20 cellular contexts compared by ENCODE assay signal in the genomic region with DNA sequence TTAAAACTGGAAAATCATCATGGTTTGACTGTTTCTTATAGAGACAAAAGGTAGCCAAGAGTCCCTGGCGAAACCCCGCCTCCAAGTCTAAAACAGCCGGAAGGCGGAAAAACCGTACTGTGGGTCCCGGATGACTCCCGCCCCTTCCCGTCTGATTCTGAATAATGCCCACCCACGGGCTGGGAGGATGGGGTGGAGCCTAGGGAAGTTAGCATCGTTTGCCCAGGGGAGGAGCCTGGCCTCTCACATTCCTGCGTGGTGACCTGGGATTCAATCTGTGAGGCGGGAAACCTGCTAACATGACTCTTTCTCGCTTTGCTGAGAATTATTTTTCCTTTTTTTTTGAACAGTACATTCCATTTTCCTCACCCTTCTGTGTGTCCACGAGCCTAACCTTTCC.
DNase-seq lines count a peak whose midpoint lies in the region; ATAC-seq, FAIRE-seq and TF ChIP-seq lines count a peak whose summit lies in the region.
"Had no signal": no experiment of that assay in that cellular context is flagged by ENCODE, and none has a peak within 500 bp of the region (broad histone marks: within the 10 kb centered on the region; RNA-seq: fewer than 3 reads in every experiment).

No MANE protein-coding gene starts in this region.

- H3K9ac ChIP-seq in H9 (ENCODE audit: extremely low read depth, insufficient read length, low read length) (no peak overlapping the region), K562 (ENCODE audit: insufficient read depth in 1 of 2, low read depth in 2 of 2, low read length in 2 of 2) (no peak overlapping the region)

- H4K5ac ChIP-seq in H9 (ENCODE audit: insufficient read length, low read depth, low read length) = no peak overlapping the region

- no peak overlapping the region for H3K4me2 ChIP-seq in H9 (ENCODE audit: insufficient read depth, insufficient read length, low read length)
- H3K4me2 ChIP-seq in K562 (ENCODE audit: insufficient read depth, low read length) = no peak overlapping the region

- TF ChIP-seq RAD21 in K562 (CRISPR knock-in tag; conservative IDR thresholded peaks at IDR 0.05 in 1 of 2, IDR thresholded peaks at IDR 0.05 in 1 of 2) = no peak

- H3K4me3 Mint-ChIP-seq in H9 = no peak overlapping the region
- H3K4me3 Mint-ChIP-seq: CD4-positive, alpha-beta T cell had no signal

- H3K4me1 Mint-ChIP-seq in H9 = peaks cover 4% of the 10 kb centered on the region in 2 experiments; a peak in 2 of 4 replicates

- H3K4me1 ChIP-seq in BE2C (no peaks in the 10 kb centered on the region), H9 (ENCODE audit: insufficient read depth, low read length) (no peaks in the 10 kb centered on the region; the same call in 1 of the 2 replicates), K562 (replicated peaks in 1 of 2; ENCODE audit: control insufficient read depth in 2 of 2, insufficient read depth in 2 of 2, low read length in 2 of 2) (no peaks in the 10 kb centered on the region; a peak in 1 of 5 replicates)
- H3K4me1 ChIP-seq: HAP-1, Peyer's patch had no signal

- H3K36me3 Mint-ChIP-seq in H9 (ENCODE audit: insufficient read depth in 1 of 3, low read depth in 3 of 3) = no peaks in the 10 kb centered on the region

- no peak for TF ChIP-seq EP300 in K562 (IDR thresholded peaks at IDR 0.05; ENCODE audit: low read length)

- H3K27ac ChIP-seq in H9 (ENCODE audit: insufficient read length, low read depth, low read length) (no peak overlapping the region), K562 (ENCODE audit: extremely low read depth, low read depth, low read length) (no peak overlapping the region)
- H3K27ac ChIP-seq: 22Rv1, Peyer's patch had no signal

- no peak overlapping the region for H4K8ac ChIP-seq in H9 (replicated peaks; ENCODE audit: insufficient read length, low read depth, low read length)

- intact Hi-C loops in K562 (cut with micrococcal nuclease) = no loop called here

- no peak overlapping the region for H2BK15ac ChIP-seq in H9 (ENCODE audit: low read depth, low read length)

- no peak overlapping the region for H2BK120ac ChIP-seq in H9 (ENCODE audit: low read depth, low read length, poor library complexity, severe bottlenecking)

- H2BK20ac ChIP-seq in H9 (ENCODE audit: low read depth, low read length, poor library complexity, severe bottlenecking) = no peak overlapping the region

- no peak for FAIRE-seq in K562 (lab: Jason Lieb, UNC)
- FAIRE-seq: GM12891, GM18507 had no signal

- H3T11ph ChIP-seq in H9 (ENCODE audit: low read length) = no peak overlapping the region

- no peak overlapping the region for H3K4ac ChIP-seq in H9 (ENCODE audit: low read depth, low read length)

- H2BK12ac ChIP-seq in H9 (ENCODE audit: insufficient read length, low read depth, low read length) = no peak overlapping the region

- H4K91ac ChIP-seq in H9 (ENCODE audit: insufficient read length, low read depth, low read length) = no peak overlapping the region

- H3K79me1 ChIP-seq in H9 (ENCODE audit: insufficient read depth, low read depth, low read length, poor library complexity, severe bottlenecking) = no peaks in the 10 kb centered on the region

- BruUV-seq in K562 (replicated peaks; lab: Mats Ljungman, UMichigan) = no TSS peak

- H2AK5ac ChIP-seq in H9 (ENCODE audit: insufficient read length, low read length) = no peak overlapping the region

- no peak overlapping the region for H3K18ac ChIP-seq in H9 (ENCODE audit: insufficient read length, low read depth, low read length)

- no peak overlapping the region for H3K27ac Mint-ChIP-seq in H9
- H3K27ac Mint-ChIP-seq: CD4-positive, alpha-beta T cell had no signal

- H3K56ac ChIP-seq in H9 (ENCODE audit: insufficient read length, low read depth, low read length) = no peak overlapping the region

- WGBS in H9 (ENCODE audit: extremely low coverage, insufficient read length, low lambda C conversion rate) = no CpG with 5 or more reads among the region's 14 CpGs
- WGBS in K562 (ENCODE audit: insufficient coverage, low coverage, missing lambda C conversion rate) = 20% methylated on average over 9 of the region's 14 CpGs

- H3K4me3 ChIP-seq in BE2C (ENCODE audit: low read depth, low read length) (no peak overlapping the region), K562 (no peak overlapping the region)
- H3K4me3 ChIP-seq: HAP-1, Peyer's patch had no signal

- no peak for TF ChIP-seq CTCF in BE2C (IDR thresholded peaks at IDR 0.05; ENCODE audit: low read depth, low read length)
- no peak for TF ChIP-seq CTCF in H9 (conservative IDR thresholded peaks at IDR 0.05)
- TF ChIP-seq CTCF in K562 (IDR thresholded peaks at IDR 0.05 in 2 of 3, conservative IDR thresholded peaks at IDR 0.05 in 1 of 3; ENCODE audit: insufficient read depth in 2 of 3, low read depth in 1 of 3, low read length in 3 of 3) = no peak

- H2AFZ ChIP-seq in H9 (ENCODE audit: low read length) (no peak overlapping the region), K562 (ENCODE audit: low read depth, low read length) (0 out of 2 replicates have a peak overlapping the region, but pooled peaks have one; percentile 7)

- DNase-seq in BE2C (peak; percentile 11), H9 (peak; percentile 74), K562 (ENCODE audit: extremely low read depth in 1 of 4, low spot score in 3 of 4) (no peak), iPS-NIHi7 (ENCODE audit: extremely low spot score) (peak; percentile 56), left lobe of liver (ENCODE audit: low spot score) (no peak), AG08396 (ENCODE audit: low spot score) (no peak)
- DNase-seq in stimulated activated CD4-positive, alpha-beta T cell treated with anti-CD3 and anti-CD28 coated beads, Interleukin-15, amount 100 ng/mL, for 24 hours = no peak
- DNase-seq: CD4-positive, alpha-beta T cell; DMS153; NCI-H1092 treated with DMSO at 0.1 percent for 48 hours; NCI-H146; NCI-H2081 treated with DMSO at 0.1 percent for 48 hours; Peyer's patch; Right ventricle myocardium superior had no signal

- no peaks in the 10 kb centered on the region; the same call in 1 of the 2 replicates for H3K27me3 Mint-ChIP-seq in H9 (ENCODE audit: low read depth)

- POLR2A ChIA-PET in K562 (lab: Yijun Ruan, JAX) = interaction anchor here (0.8 kb wide), 1 partner anchor 9 kb away, joined by 3 read pairs; no protein-coding TSS in a partner anchor

- no peak for TF ChIP-seq POLR2A in K562 (conservative IDR thresholded peaks at IDR 0.05)

- CTCF ChIA-PET in K562 (lab: Yijun Ruan, JAX; ENCODE audit: low intra/inter-chr PET ratio) = no interaction called here

- H4K20me1 ChIP-seq in H9 (ENCODE audit: control insufficient read depth, insufficient read depth, insufficient read length) (no peaks in the 10 kb centered on the region), K562 (replicated peaks; ENCODE audit: control insufficient read depth, insufficient read depth, low read length) (no peaks in the 10 kb centered on the region)

- no peaks in the 10 kb centered on the region for H3K79me2 ChIP-seq in H9 (ENCODE audit: insufficient read depth, low read length)
- H3K79me2 ChIP-seq in K562 (ENCODE audit: control insufficient read depth, insufficient read depth, low read length) = no peaks in the 10 kb centered on the region

- no peaks in the 10 kb centered on the region for H3K9me3 ChIP-seq in BE2C
- H3K9me3 ChIP-seq in H9 (ENCODE audit: control insufficient read depth, low read depth, low read length) = no peaks in the 10 kb centered on the region
- H3K9me3 ChIP-seq in K562 (replicated peaks; ENCODE audit: control insufficient read depth, insufficient read depth, low read depth, low read length) = no peaks in the 10 kb centered on the region
- H3K9me3 ChIP-seq: HAP-1, Peyer's patch had no signal

- ATAC-seq in K562 (no peak), GM19467 (IDR thresholded peaks at IDR 0.05; ENCODE audit: unreplicated experiment) (no peak), left lobe of liver (no peak)
- ATAC-seq: SK-N-SH treated with all-trans-retinoic acid at 6 μM for 48 hours had no signal

- no peaks in the 10 kb centered on the region for H3K27me3 ChIP-seq in BE2C
- no peaks in the 10 kb centered on the region for H3K27me3 ChIP-seq in H9 (ENCODE audit: insufficient read depth, low read length)
- no peaks in the 10 kb centered on the region for H3K27me3 ChIP-seq in K562 (ENCODE audit: control insufficient read depth in 2 of 2, insufficient read depth in 2 of 2, low read length in 2 of 2)

- no peak overlapping the region for H2BK5ac ChIP-seq in H9 (ENCODE audit: insufficient read length, low read length)

- H3K9me3 Mint-ChIP-seq in H9 = no peaks in the 10 kb centered on the region
- H3K9me3 Mint-ChIP-seq: CD4-positive, alpha-beta T cell had no signal

- no peak overlapping the region for H3K14ac ChIP-seq in H9 (ENCODE audit: insufficient read depth, low read length)

- H3K36me3 ChIP-seq in BE2C (no peaks in the 10 kb centered on the region), K562 (ENCODE audit: control insufficient read depth, insufficient read depth, low read length) (no peaks in the 10 kb centered on the region)
- H3K36me3 ChIP-seq: HAP-1, Peyer's patch had no signal

- no peak overlapping the region for H3K23ac ChIP-seq in H9 (ENCODE audit: insufficient read length, low read depth, low read length)

- in situ Hi-C loops in K562 (cut with MboI) = no loop called here

- H3K23me2 ChIP-seq in H9 (ENCODE audit: insufficient read length, low read depth, low read length, poor library complexity, severe bottlenecking) = no peaks in the 10 kb centered on the region

- H3K9me1 ChIP-seq in K562 (ENCODE audit: control insufficient read depth, insufficient read depth, low read length) = no peaks in the 10 kb centered on the region

TF ChIP-seq in K562, 482 proteins besides CTCF, POLR2A, EP300 and RAD21 (continues in another document):
- TF ChIP-seq NCOA6 (IDR thresholded peaks at IDR 0.05) = no peak
- TF ChIP-seq, protein P1, sequence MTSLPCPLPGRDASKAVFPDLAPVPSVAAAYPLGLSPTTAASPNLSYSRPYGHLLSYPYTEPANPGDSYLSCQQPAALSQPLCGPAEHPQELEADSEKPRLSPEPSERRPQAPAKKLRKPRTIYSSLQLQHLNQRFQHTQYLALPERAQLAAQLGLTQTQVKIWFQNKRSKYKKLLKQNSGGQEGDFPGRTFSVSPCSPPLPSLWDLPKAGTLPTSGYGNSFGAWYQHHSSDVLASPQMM (CRISPR knock-in tag; IDR thresholded peaks at IDR 0.05) = no peak
- TF ChIP-seq BDP1 (IDR thresholded peaks at IDR 0.05; ENCODE audit: insufficient read depth, insufficient read length) = no peak
- TF ChIP-seq ZSCAN29 (IDR thresholded peaks at IDR 0.05) = no peak
- TF ChIP-seq ARID3A (IDR thresholded peaks at IDR 0.05; ENCODE audit: borderline replicate concordance, low read depth, low read length) = no peak

Comparison
In these comparisons a context has a peak if more than half of its experiments do, and no peak if none do; other contexts are left out.
1. DNase-seq: peak in BE2C (single experiment), H9 (single experiment) and iPS-NIHi7 (single experiment); none in K562 (0 of 4), left lobe of liver (single experiment), AG08396 (single experiment) and stimulated activated CD4-positive, alpha-beta T cell treated with anti-CD3 and anti-CD28 coated beads, Interleukin-15, amount 100 ng/mL, for 24 hours (single experiment).